19 cellular contexts compared by ENCODE assay signal in genomic region chr2:195094330-195094729, GRCh38.
DNase-seq lines count a peak whose midpoint lies in the region; ATAC-seq and TF ChIP-seq lines count a peak whose summit lies in the region.
"Had no signal": no experiment of that assay in that cellular context is flagged by ENCODE, and none has a peak within 500 bp of the region (broad histone marks: within the 10 kb centered on the region; RNA-seq: fewer than 3 reads in every experiment).

No MANE protein-coding gene starts in this region.

- no peak overlapping the region for H2AFZ ChIP-seq in OCI-LY7 (ENCODE audit: low read length)

- H3K36me3 ChIP-seq in A673 (ENCODE audit: insufficient read depth, low read length, poor library complexity, severe bottlenecking) (no peaks in the 10 kb centered on the region), OCI-LY7 (ENCODE audit: insufficient read depth, low read length) (no peaks in the 10 kb centered on the region)
- H3K36me3 ChIP-seq: stomach, uterus had no signal

- intact Hi-C loops in A673 (cut with micrococcal nuclease; ENCODE audit: unreplicated experiment): no loop called here
- intact Hi-C loops in OCI-LY7 (cut with micrococcal nuclease; ENCODE audit: unreplicated experiment): no loop called here
- intact Hi-C loops in sciatic nerve (cut with DNase I): no loop called here

- peaks cover 11% of the 10 kb centered on the region for H3K4me1 ChIP-seq in A673 (ENCODE audit: insufficient read depth, low read length, poor library complexity, severe bottlenecking)
- no peaks in the 10 kb centered on the region for H3K4me1 ChIP-seq in OCI-LY7 (ENCODE audit: insufficient read depth, low read length, poor library complexity, severe bottlenecking)
- H3K4me1 ChIP-seq: psoas muscle, stomach, uterus had no signal

- H3K27ac ChIP-seq in A673 (ENCODE audit: low read depth, low read length, poor library complexity, severe bottlenecking) (no peak overlapping the region), OCI-LY7 (ENCODE audit: low read depth, low read length, poor library complexity, severe bottlenecking) (no peak overlapping the region)
- H3K27ac ChIP-seq: KMS-11, psoas muscle, stomach, uterus had no signal

- CTCF ChIA-PET in A673 (lab: Charles Lee): no interaction called here
- CTCF ChIA-PET in OCI-LY7 (lab: Charles Lee; ENCODE audit: unreplicated experiment): no interaction called here

- H4K20me1 ChIP-seq in OCI-LY7 (ENCODE audit: insufficient read depth, low read length): no peaks in the 10 kb centered on the region

- no peaks in the 10 kb centered on the region for H3K27me3 ChIP-seq in A673 (replicated peaks; ENCODE audit: insufficient read depth, low read depth, low read length, poor library complexity)
- H3K27me3 ChIP-seq: stomach, uterus had no signal

- in situ Hi-C loops in astrocyte of the cerebellum (cut with HindIII; ENCODE audit: low sequenced_read_pairs): no loop called here

- H3K4me3 ChIP-seq in A673 (ENCODE audit: low read depth, low read length, poor library complexity, severe bottlenecking) (no peak overlapping the region), astrocyte of the cerebellum (ENCODE audit: low read depth, low read length) (no peak overlapping the region), OCI-LY7 (ENCODE audit: low read depth, low read length, poor library complexity, severe bottlenecking) (no peak overlapping the region)
- H3K4me3 ChIP-seq: psoas muscle, stomach, uterus had no signal

- no peaks in the 10 kb centered on the region for H3K79me2 ChIP-seq in OCI-LY7 (ENCODE audit: insufficient read depth, low read depth, low read length)

- POLR2A ChIA-PET in A673 (lab: Charles Lee; ENCODE audit: low non-redundant PET) (no interaction called here), OCI-LY7 (lab: Charles Lee) (no interaction called here)

- DNase-seq in A673 (ENCODE audit: low spot score) (peak; percentile 14), astrocyte of the cerebellum (ENCODE audit: low read depth) (peak; percentile 5), OCI-LY7 (ENCODE audit: low spot score) (no peak), sciatic nerve (ENCODE audit: low spot score) (no peak)
- DNase-seq in activated effector memory CD4-positive, alpha-beta T cell treated with anti-CD3 and anti-CD28 coated beads, Interleukin-2, amount 50 U/mL, for 16 hours: no peak
- DNase-seq in NK-92 treated with Interleukin-12 subunit alpha and Interleukin-12 subunit beta, amount 100 ng/mL, for 24 hours (lab: John Stamatoyannopoulos, UW): no peak
- DNase-seq: activated CD4-positive, alpha-beta T cell treated with anti-CD3 and anti-CD28 coated beads, Interleukin-2, amount 50 U/mL, for 4 hours; activated T-cell treated with anti-CD3 and anti-CD28 coated beads, Interleukin-2, amount 50 U/mL, for 24 hours; immature natural killer cell; NCI-H345; nephron progenitor cell; OCI-M1; psoas muscle; stomach; uterus had no signal

- H3K9me3 ChIP-seq in A673 (ENCODE audit: low read depth, low read length, poor library complexity, severe bottlenecking): no peaks in the 10 kb centered on the region
- no peaks in the 10 kb centered on the region for H3K9me3 ChIP-seq in OCI-LY7 (ENCODE audit: low read length)
- H3K9me3 ChIP-seq: psoas muscle, uterus had no signal

- ATAC-seq in GM19463 (IDR thresholded peaks at IDR 0.05; ENCODE audit: unreplicated experiment) (peak; percentile 73), HG03442 (IDR thresholded peaks at IDR 0.05; ENCODE audit: unreplicated experiment) (peak; percentile 49), sciatic nerve (no peak)
- ATAC-seq: psoas muscle, SK-N-SH treated with all-trans-retinoic acid at 6 μM for 48 hours had no signal

- TF ChIP-seq CTCF in A673 (conservative IDR thresholded peaks at IDR 0.05; ENCODE audit: low read depth, low read length): no peak
- TF ChIP-seq CTCF in astrocyte of the cerebellum (IDR thresholded peaks at IDR 0.05; ENCODE audit: low read depth, low read length, missing control alignments): no peak
- no peak for TF ChIP-seq CTCF in OCI-LY7 (conservative IDR thresholded peaks at IDR 0.05; ENCODE audit: low read length)

- H3K9me2 ChIP-seq in OCI-LY7 (ENCODE audit: insufficient read depth, low read length): no peaks in the 10 kb centered on the region

- BruUV-seq in A673 (replicated peaks; lab: Mats Ljungman, UMichigan) (no TSS peak), OCI-LY7 (replicated peaks; lab: Mats Ljungman, UMichigan) (no TSS peak)

- H3K4me2 ChIP-seq in OCI-LY7 (ENCODE audit: low read length): no peak overlapping the region
- H3K4me2 ChIP-seq: KMS-11 had no signal

Comparison
In these comparisons a context has a peak if more than half of its experiments do, and no peak if none do; other contexts are left out.
1. DNase-seq: peak in A673 (single experiment) and astrocyte of the cerebellum (single experiment); none in OCI-LY7 (single experiment), sciatic nerve (single experiment), activated effector memory CD4-positive, alpha-beta T cell treated with anti-CD3 and anti-CD28 coated beads, Interleukin-2, amount 50 U/mL, for 16 hours (single experiment) and NK-92 treated with Interleukin-12 subunit alpha and Interleukin-12 subunit beta, amount 100 ng/mL, for 24 hours (single experiment).